16 cellular contexts compared by ENCODE assay signal in the genomic region with DNA sequence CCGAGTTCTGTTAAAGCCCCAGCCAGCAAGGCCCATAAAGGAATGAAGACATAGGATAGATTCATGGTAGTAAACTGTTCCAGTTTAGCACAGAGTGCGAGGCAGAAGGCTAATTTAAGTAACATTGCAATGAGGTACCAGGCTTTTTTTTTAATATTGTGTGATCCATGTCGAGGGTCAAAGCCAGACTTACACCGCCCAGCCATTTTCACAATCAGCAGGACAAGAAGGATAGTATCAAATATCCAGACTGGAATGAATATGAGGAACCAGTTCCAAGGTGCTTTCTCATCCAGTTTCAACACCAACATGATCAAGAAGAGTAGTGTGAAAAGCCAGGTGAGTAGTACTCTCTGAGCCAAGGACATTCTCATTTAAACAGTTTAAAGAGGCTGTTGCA. TPM values are rescaled to one million over a fixed set of nuclear protein-coding genes. Genes with fewer than 3 reads are reported as not detected.
A peak's percentile ranks its signal among the peaks of the same experiment; 100 is the strongest.
DNase-seq lines count a peak whose midpoint lies in the region; ATAC-seq and TF ChIP-seq lines count a peak whose summit lies in the region.
"Had no signal": no experiment of that assay in that cellular context is flagged by ENCODE, and none has a peak within 500 bp of the region (broad histone marks: within the 10 kb centered on the region; RNA-seq: fewer than 3 reads in every experiment).

No MANE protein-coding gene starts in this region.

- no peak for ATAC-seq in activated T-cell treated with anti-CD3 and anti-CD28 coated beads, Interleukin-2, amount 50 U/mL, for 72 hours (replicated peaks in 1 of 2)
- ATAC-seq in stimulated activated naive B cell treated with anti-CD40 and anti-IgM and Interleukin-4, amounts not matched to agents 10 μg/mL and 1 μg/mL and 100 μg/mL, for 72 hours (replicated peaks), result no peak

- no peak for DNase-seq in activated T-cell treated with anti-CD3 and anti-CD28 coated beads, Interleukin-2, amount 50 U/mL, for 72 hours
- DNase-seq in activated T-cell treated with anti-CD3 and anti-CD28 coated beads, Interleukin-2, amount 50 U/mL, for 48 hours, result no peak
- no peak for DNase-seq in activated T-helper 1 cell treated with anti-CD3 and anti-CD28 coated beads, Interleukin-12 subunit alpha, Interleukin-12 subunit beta, Interleukin-2, Interleukin-4 antibody, amounts not matched to agents 30 ng/mL and 10 ng/mL and 1 ng/mL, durations not matched to agents 14 hours and 24 hours and 36 hours (ENCODE audit: low spot score)
- DNase-seq in myocyte (ENCODE audit: low read depth), result peak; percentile 4
- DNase-seq in stimulated activated naive B cell treated with anti-CD40 and anti-IgM and Interleukin-4, amounts not matched to agents 10 μg/mL and 1 μg/mL and 100 μg/mL, for 72 hours, result no peak
- DNase-seq in coronary artery (ENCODE audit: low spot score), result no peak
- no peak for DNase-seq in HAP-1 (ENCODE audit: low spot score in 2 of 2)
- DNase-seq in activated CD4-positive, alpha-beta memory T cell treated with anti-CD3 and anti-CD28 coated beads, Interleukin-2, amount 10 ng/mL, durations not matched to agents 7 days and 5 days, result no peak
- DNase-seq: 8988T, COR-L47, DMS153, H9, IMR-90, NCI-H345, NCI-H69 had no signal

- no peak overlapping the region for H3K4me3 ChIP-seq in coronary artery
- no peak overlapping the region for H3K4me3 ChIP-seq in HAP-1
- H3K4me3 ChIP-seq: BLaER1 treated with 17β-estradiol and CSF1 and Interleukin-3, amounts not matched to agents 10 nM and 100 nM had no signal

- H3K36me3 Mint-ChIP-seq in activated T-cell treated with anti-CD3 and anti-CD28 coated beads, Interleukin-2, amount 50 U/mL, for 72 hours (ENCODE audit: insufficient read depth in 2 of 2), result peaks cover 2 to 4% of the 10 kb centered on the region in 2 donors
- peaks cover 11% of the 10 kb centered on the region for H3K36me3 Mint-ChIP-seq in activated T-helper 1 cell treated with anti-CD3 and anti-CD28 coated beads, Interleukin-12 subunit alpha, Interleukin-12 subunit beta, Interleukin-2, Interleukin-4 antibody, amounts not matched to agents 30 ng/mL and 10 ng/mL and 1 ng/mL, durations not matched to agents 14 hours and 24 hours and 36 hours (ENCODE audit: low read depth)
- H3K36me3 Mint-ChIP-seq in stimulated activated naive B cell treated with anti-CD40 and anti-IgM and Interleukin-4, amounts not matched to agents 10 μg/mL and 1 μg/mL and 100 μg/mL, for 72 hours, result peaks cover 16 to 26% of the 10 kb centered on the region in 2 donors
- peaks cover 36% of the 10 kb centered on the region for H3K36me3 Mint-ChIP-seq in activated CD4-positive, alpha-beta memory T cell treated with anti-CD3 and anti-CD28 coated beads, Interleukin-2, amount 10 ng/mL, durations not matched to agents 7 days and 5 days (ENCODE audit: low read depth)

- no peaks in the 10 kb centered on the region for H3K27me3 ChIP-seq in HAP-1 (ENCODE audit: low read depth)
- H3K27me3 ChIP-seq: BLaER1 treated with 17β-estradiol and CSF1 and Interleukin-3, amounts not matched to agents 10 nM and 100 nM had no signal

- no peaks in the 10 kb centered on the region for H3K9me3 Mint-ChIP-seq in activated T-cell treated with anti-CD3 and anti-CD28 coated beads, Interleukin-2, amount 50 U/mL, for 72 hours
- H3K9me3 Mint-ChIP-seq in activated T-helper 1 cell treated with anti-CD3 and anti-CD28 coated beads, Interleukin-12 subunit alpha, Interleukin-12 subunit beta, Interleukin-2, Interleukin-4 antibody, amounts not matched to agents 30 ng/mL and 10 ng/mL and 1 ng/mL, durations not matched to agents 14 hours and 24 hours and 36 hours, result no peaks in the 10 kb centered on the region
- H3K9me3 Mint-ChIP-seq in stimulated activated naive B cell treated with anti-CD40 and anti-IgM and Interleukin-4, amounts not matched to agents 10 μg/mL and 1 μg/mL and 100 μg/mL, for 72 hours, result no peaks in the 10 kb centered on the region
- H3K9me3 Mint-ChIP-seq in activated CD4-positive, alpha-beta memory T cell treated with anti-CD3 and anti-CD28 coated beads, Interleukin-2, amount 10 ng/mL, durations not matched to agents 7 days and 5 days, result no peaks in the 10 kb centered on the region
- H3K9me3 Mint-ChIP-seq: H9 had no signal

- H3K4me1 Mint-ChIP-seq in activated T-cell treated with anti-CD3 and anti-CD28 coated beads, Interleukin-2, amount 50 U/mL, for 72 hours (ENCODE audit: low read depth), result peaks cover 29% of the 10 kb centered on the region
- peaks cover 20% of the 10 kb centered on the region for H3K4me1 Mint-ChIP-seq in activated T-helper 1 cell treated with anti-CD3 and anti-CD28 coated beads, Interleukin-12 subunit alpha, Interleukin-12 subunit beta, Interleukin-2, Interleukin-4 antibody, amounts not matched to agents 30 ng/mL and 10 ng/mL and 1 ng/mL, durations not matched to agents 14 hours and 24 hours and 36 hours (ENCODE audit: low read depth)
- H3K4me1 Mint-ChIP-seq in stimulated activated naive B cell treated with anti-CD40 and anti-IgM and Interleukin-4, amounts not matched to agents 10 μg/mL and 1 μg/mL and 100 μg/mL, for 72 hours, result peaks cover 19 to 36% of the 10 kb centered on the region in 2 donors
- H3K4me1 Mint-ChIP-seq in activated CD4-positive, alpha-beta memory T cell treated with anti-CD3 and anti-CD28 coated beads, Interleukin-2, amount 10 ng/mL, durations not matched to agents 7 days and 5 days, result peaks cover 32% of the 10 kb centered on the region

- H3K27ac ChIP-seq in coronary artery, result no peak overlapping the region
- H3K27ac ChIP-seq: BLaER1 treated with 17β-estradiol and CSF1 and Interleukin-3, amounts not matched to agents 10 nM and 100 nM had no signal

- H3K27ac Mint-ChIP-seq in activated T-cell treated with anti-CD3 and anti-CD28 coated beads, Interleukin-2, amount 50 U/mL, for 72 hours, result peak overlapping the region; percentile 79
- H3K27ac Mint-ChIP-seq in activated T-helper 1 cell treated with anti-CD3 and anti-CD28 coated beads, Interleukin-12 subunit alpha, Interleukin-12 subunit beta, Interleukin-2, Interleukin-4 antibody, amounts not matched to agents 30 ng/mL and 10 ng/mL and 1 ng/mL, durations not matched to agents 14 hours and 24 hours and 36 hours, result peak overlapping the region; percentile 7
- peak overlapping the region; percentile 59 for H3K27ac Mint-ChIP-seq in stimulated activated naive B cell treated with anti-CD40 and anti-IgM and Interleukin-4, amounts not matched to agents 10 μg/mL and 1 μg/mL and 100 μg/mL, for 72 hours
- H3K27ac Mint-ChIP-seq in activated CD4-positive, alpha-beta memory T cell treated with anti-CD3 and anti-CD28 coated beads, Interleukin-2, amount 10 ng/mL, durations not matched to agents 7 days and 5 days, result no peak overlapping the region

- no peak for TF ChIP-seq CTCF in coronary artery (IDR thresholded peaks at IDR 0.05)

- peaks cover 21% of the 10 kb centered on the region for H3K4me1 ChIP-seq in HAP-1

- H3K9me3 ChIP-seq in HAP-1, result no peaks in the 10 kb centered on the region
- H3K9me3 ChIP-seq: BLaER1 treated with 17β-estradiol and CSF1 and Interleukin-3, amounts not matched to agents 10 nM and 100 nM had no signal

- peaks cover 8% of the 10 kb centered on the region for H3K36me3 ChIP-seq in HAP-1 (replicated peaks)

- CTCF ChIA-PET in activated CD4-positive, alpha-beta memory T cell treated with anti-CD3 and anti-CD28 coated beads, Interleukin-2, amount 10 ng/mL, durations not matched to agents 7 days and 5 days (lab: Charles Lee), result no interaction called here

- no peaks in the 10 kb centered on the region for H3K27me3 Mint-ChIP-seq in activated T-cell treated with anti-CD3 and anti-CD28 coated beads, Interleukin-2, amount 50 U/mL, for 72 hours (ENCODE audit: low read depth)
- no peaks in the 10 kb centered on the region for H3K27me3 Mint-ChIP-seq in activated T-helper 1 cell treated with anti-CD3 and anti-CD28 coated beads, Interleukin-12 subunit alpha, Interleukin-12 subunit beta, Interleukin-2, Interleukin-4 antibody, amounts not matched to agents 30 ng/mL and 10 ng/mL and 1 ng/mL, durations not matched to agents 14 hours and 24 hours and 36 hours (ENCODE audit: insufficient read depth)
- H3K27me3 Mint-ChIP-seq in stimulated activated naive B cell treated with anti-CD40 and anti-IgM and Interleukin-4, amounts not matched to agents 10 μg/mL and 1 μg/mL and 100 μg/mL, for 72 hours, result no peaks in the 10 kb centered on the region
- no peaks in the 10 kb centered on the region for H3K27me3 Mint-ChIP-seq in activated CD4-positive, alpha-beta memory T cell treated with anti-CD3 and anti-CD28 coated beads, Interleukin-2, amount 10 ng/mL, durations not matched to agents 7 days and 5 days

- POLR2A ChIA-PET in activated CD4-positive, alpha-beta memory T cell treated with anti-CD3 and anti-CD28 coated beads, Interleukin-2, amount 10 ng/mL, durations not matched to agents 7 days and 5 days (lab: Charles Lee), result no interaction called here

- intact Hi-C loops in activated T-helper 1 cell treated with anti-CD3 and anti-CD28 coated beads, Interleukin-12 subunit alpha, Interleukin-12 subunit beta, Interleukin-2, Interleukin-4 antibody, amounts not matched to agents 30 ng/mL and 10 ng/mL and 1 ng/mL, durations not matched to agents 14 hours and 24 hours and 36 hours (cut with micrococcal nuclease), result loop anchor here (10.0 kb wide), 1 partner anchor 379 kb away; a partner anchor contains a TSS

- in situ Hi-C loops in HAP-1 (cut with MboI; ENCODE audit: low sequenced_read_pairs), result no loop called here

- H3K4me3 Mint-ChIP-seq in activated T-cell treated with anti-CD3 and anti-CD28 coated beads, Interleukin-2, amount 50 U/mL, for 72 hours, result no peak overlapping the region
- H3K4me3 Mint-ChIP-seq in activated T-helper 1 cell treated with anti-CD3 and anti-CD28 coated beads, Interleukin-12 subunit alpha, Interleukin-12 subunit beta, Interleukin-2, Interleukin-4 antibody, amounts not matched to agents 30 ng/mL and 10 ng/mL and 1 ng/mL, durations not matched to agents 14 hours and 24 hours and 36 hours, result no peak overlapping the region
- no peak overlapping the region for H3K4me3 Mint-ChIP-seq in stimulated activated naive B cell treated with anti-CD40 and anti-IgM and Interleukin-4, amounts not matched to agents 10 μg/mL and 1 μg/mL and 100 μg/mL, for 72 hours
- H3K4me3 Mint-ChIP-seq in activated CD4-positive, alpha-beta memory T cell treated with anti-CD3 and anti-CD28 coated beads, Interleukin-2, amount 10 ng/mL, durations not matched to agents 7 days and 5 days, result no peak overlapping the region
- H3K4me3 Mint-ChIP-seq: H9 had no signal

RNA-seq across cellular contexts. Expression of a gene that starts 4.2 kb away (rescaled TPM):
- total RNA-seq in activated T-cell treated with anti-CD3 and anti-CD28 coated beads, Interleukin-2, amount 50 U/mL, for 72 hours, result 10 to 100 TPM; 10.9 to 11.0 TPM
- total RNA-seq in activated T-helper 1 cell treated with anti-CD3 and anti-CD28 coated beads, Interleukin-12 subunit alpha, Interleukin-12 subunit beta, Interleukin-2, Interleukin-4 antibody, amounts not matched to agents 30 ng/mL and 10 ng/mL and 1 ng/mL, durations not matched to agents 14 hours and 24 hours and 36 hours, result 9.0 and 11.0 TPM in 2 replicates
- 30.3 and 35.6 TPM in 2 replicates for total RNA-seq in myocyte
- polyA plus RNA-seq in myocyte (2012), result 31.4 TPM
- total RNA-seq in activated CD4-positive, alpha-beta memory T cell treated with anti-CD3 and anti-CD28 coated beads, Interleukin-2, amount 10 ng/mL, durations not matched to agents 7 days and 5 days, result 10 to 100 TPM; 25.0 to 25.4 TPM

RNA-seq across cellular contexts. Expression of a gene that starts 4.6 kb away (rescaled TPM):
- total RNA-seq in activated T-cell treated with anti-CD3 and anti-CD28 coated beads, Interleukin-2, amount 50 U/mL, for 72 hours, result 10 to 100 TPM; 16.3 to 25.5 TPM
- total RNA-seq in activated T-helper 1 cell treated with anti-CD3 and anti-CD28 coated beads, Interleukin-12 subunit alpha, Interleukin-12 subunit beta, Interleukin-2, Interleukin-4 antibody, amounts not matched to agents 30 ng/mL and 10 ng/mL and 1 ng/mL, durations not matched to agents 14 hours and 24 hours and 36 hours, result 30.9 and 31.2 TPM in 2 replicates
- total RNA-seq in myocyte, result 31.2 and 33.4 TPM in 2 replicates
- polyA plus RNA-seq in myocyte (2012), result 16.5 TPM
- total RNA-seq in activated CD4-positive, alpha-beta memory T cell treated with anti-CD3 and anti-CD28 coated beads, Interleukin-2, amount 10 ng/mL, durations not matched to agents 7 days and 5 days, result 10 to 100 TPM; 70.4 to 71.7 TPM
